In genomic region chr3:20668411-20668810, GRCh38 we compare ENCODE assay signal across 15 cellular contexts.
A peak's percentile ranks its signal among the peaks of the same experiment; 100 is the strongest.
DNase-seq lines count a peak whose midpoint lies in the region; ATAC-seq and TF ChIP-seq lines count a peak whose summit lies in the region.
"Had no signal": no experiment of that assay in that cellular context is flagged by ENCODE, and none has a peak within 500 bp of the region (broad histone marks: within the 10 kb centered on the region; RNA-seq: fewer than 3 reads in every experiment).

No MANE protein-coding gene starts in this region.

- H3K27ac ChIP-seq in GM23338 (ENCODE audit: low read depth) (no peak overlapping the region), OCI-LY3 (ENCODE audit: low read length) (no peak overlapping the region), endodermal cell (ENCODE audit: low read depth, low read length) (no peak overlapping the region), coronary artery (no peak overlapping the region)
- H3K27ac ChIP-seq: upper lobe of right lung had no signal

- H3K9me2 ChIP-seq in GM23338 (ENCODE audit: insufficient read depth): peaks cover 8% of the 10 kb centered on the region

- H3K27me3 ChIP-seq in GM23338 (ENCODE audit: insufficient read depth) (no peaks in the 10 kb centered on the region), OCI-LY3 (ENCODE audit: low read depth, low read length) (no peaks in the 10 kb centered on the region), endodermal cell (ENCODE audit: control insufficient read depth, insufficient read depth, low read length, poor library complexity, severe bottlenecking) (no peaks in the 10 kb centered on the region)
- H3K27me3 ChIP-seq: upper lobe of right lung had no signal

- H3K36me3 Mint-ChIP-seq in GM23338 (ENCODE audit: low read depth) (no peaks in the 10 kb centered on the region), endodermal cell (ENCODE audit: low read depth) (no peaks in the 10 kb centered on the region)

- DNase-seq in GM23338 (ENCODE audit: low spot score) (peak; percentile 79), endodermal cell (peak; percentile 78), myocyte (ENCODE audit: low read depth) (peak; percentile 36), putamen (ENCODE audit: low spot score) (no peak), NCI-H1105 treated with DMSO at 0.1 percent for 48 hours (lab: John Stamatoyannopoulos, UW) (no peak), coronary artery (ENCODE audit: low spot score) (no peak)
- no peak for DNase-seq in activated CD4-positive, alpha-beta T cell treated with anti-CD3 and anti-CD28 coated beads for 4 hours
- DNase-seq: activated CD4-positive, alpha-beta T cell treated with anti-CD3 and anti-CD28 coated beads for 1 hour; Calu3; cortex of kidney; NCI-H187; SHP77; upper lobe of right lung had no signal

- TF ChIP-seq CTCF in GM23338 (conservative IDR thresholded peaks at IDR 0.05; ENCODE audit: low read depth in 2 of 2) (peak; percentile 58 to 68), OCI-LY3 (IDR thresholded peaks at IDR 0.05; ENCODE audit: low read depth, low read length) (peak; percentile 29), endodermal cell (conservative IDR thresholded peaks at IDR 0.05) (peak; percentile 72), coronary artery (IDR thresholded peaks at IDR 0.05) (no peak)

- H3K9ac ChIP-seq in OCI-LY3 (ENCODE audit: low read length) (no peak overlapping the region), endodermal cell (ENCODE audit: extremely low read depth, low read length, poor library complexity, severe bottlenecking) (no peak overlapping the region)

- WGBS in endodermal cell (ENCODE audit: insufficient coverage in 1 of 2, insufficient read length in 1 of 2), 2 experiments: 84 to 100% methylated on average over 1 to 3 of the region's 3 CpGs

- no peak overlapping the region for H3K27ac Mint-ChIP-seq in GM23338
- no peak overlapping the region for H3K27ac Mint-ChIP-seq in endodermal cell

- H3K27me3 Mint-ChIP-seq in GM23338 (ENCODE audit: insufficient read depth, low read depth, poor library complexity): no peaks in the 10 kb centered on the region
- no peaks in the 10 kb centered on the region for H3K27me3 Mint-ChIP-seq in endodermal cell (ENCODE audit: insufficient read depth)

- H2AFZ ChIP-seq in GM23338 (no peak overlapping the region), OCI-LY3 (ENCODE audit: low read depth, low read length) (no peak overlapping the region)

- H3K4me2 ChIP-seq in GM23338 (no peak overlapping the region), OCI-LY3 (ENCODE audit: low read length) (no peak overlapping the region)

- peak; percentile 99 for ATAC-seq in GM23338
- ATAC-seq: upper lobe of right lung had no signal

- H3K4me1 Mint-ChIP-seq in GM23338 (no peaks in the 10 kb centered on the region), endodermal cell (peaks cover 2% of the 10 kb centered on the region)

- H3K4me3 Mint-ChIP-seq in GM23338: no peak overlapping the region
- no peak overlapping the region for H3K4me3 Mint-ChIP-seq in endodermal cell

- H3K4me3 ChIP-seq in GM23338 (no peak overlapping the region), OCI-LY3 (ENCODE audit: low read length) (no peak overlapping the region), endodermal cell (ENCODE audit: low read length) (no peak overlapping the region), coronary artery (no peak overlapping the region)
- H3K4me3 ChIP-seq: smooth muscle cell, upper lobe of right lung had no signal

- H3K9me3 Mint-ChIP-seq in GM23338: no peaks in the 10 kb centered on the region; the same call in 2 of the 3 replicates
- no peaks in the 10 kb centered on the region for H3K9me3 Mint-ChIP-seq in endodermal cell

- H4K20me1 ChIP-seq in GM23338 (replicated peaks; ENCODE audit: insufficient read depth) (no peaks in the 10 kb centered on the region), OCI-LY3 (ENCODE audit: insufficient read depth, low read length) (no peaks in the 10 kb centered on the region)

- H3K4me1 ChIP-seq in GM23338 (ENCODE audit: insufficient read depth) (no peaks in the 10 kb centered on the region), OCI-LY3 (ENCODE audit: low read length) (peaks cover 6% of the 10 kb centered on the region), endodermal cell (ENCODE audit: control insufficient read depth, insufficient read depth, low read length) (no peaks in the 10 kb centered on the region)
- H3K4me1 ChIP-seq: upper lobe of right lung had no signal

- H3K9me3 ChIP-seq in OCI-LY3 (ENCODE audit: insufficient read depth, low read length) (no peaks in the 10 kb centered on the region), endodermal cell (ENCODE audit: control insufficient read depth, low read length) (no peaks in the 10 kb centered on the region)

- H3K36me3 ChIP-seq in GM23338 (ENCODE audit: insufficient read depth): no peaks in the 10 kb centered on the region
- H3K36me3 ChIP-seq in OCI-LY3 (replicated peaks; ENCODE audit: low read depth, low read length): no peaks in the 10 kb centered on the region
- no peaks in the 10 kb centered on the region for H3K36me3 ChIP-seq in endodermal cell (ENCODE audit: control insufficient read depth, insufficient read depth, low read length)
- H3K36me3 ChIP-seq: upper lobe of right lung had no signal

- H3F3A ChIP-seq in GM23338 (replicated peaks; ENCODE audit: low read depth): no peaks in the 10 kb centered on the region

- no peaks in the 10 kb centered on the region for H3K79me2 ChIP-seq in GM23338 (replicated peaks; ENCODE audit: insufficient read depth)
- H3K79me2 ChIP-seq in OCI-LY3 (ENCODE audit: low read length): no peaks in the 10 kb centered on the region

TF ChIP-seq in GM23338, 12 proteins besides CTCF, POLR2A, EP300 and RAD21 (continues in another document):
- TF ChIP-seq NANOG (IDR thresholded peaks at IDR 0.05; ENCODE audit: borderline replicate concordance): no peak
- TF ChIP-seq STAT1 (IDR thresholded peaks at IDR 0.05; ENCODE audit: unreplicated experiment): no peak
- TF ChIP-seq ETS1 (IDR thresholded peaks at IDR 0.05): no peak
- no peak for TF ChIP-seq EZH2 (IDR thresholded peaks at IDR 0.05; ENCODE audit: low read depth, unreplicated experiment)

Comparison
In these comparisons a context has a peak if more than half of its experiments do, and no peak if none do; other contexts are left out.
1. DNase-seq: peak in GM23338 (single experiment), endodermal cell (single experiment) and myocyte (single experiment); none in putamen (single experiment), NCI-H1105 treated with DMSO at 0.1 percent for 48 hours (single experiment), activated CD4-positive, alpha-beta T cell treated with anti-CD3 and anti-CD28 coated beads for 4 hours (0 of 2) and coronary artery (single experiment).